Comparison of ENCODE assay signal across 33 cellular contexts in the genomic region with DNA sequence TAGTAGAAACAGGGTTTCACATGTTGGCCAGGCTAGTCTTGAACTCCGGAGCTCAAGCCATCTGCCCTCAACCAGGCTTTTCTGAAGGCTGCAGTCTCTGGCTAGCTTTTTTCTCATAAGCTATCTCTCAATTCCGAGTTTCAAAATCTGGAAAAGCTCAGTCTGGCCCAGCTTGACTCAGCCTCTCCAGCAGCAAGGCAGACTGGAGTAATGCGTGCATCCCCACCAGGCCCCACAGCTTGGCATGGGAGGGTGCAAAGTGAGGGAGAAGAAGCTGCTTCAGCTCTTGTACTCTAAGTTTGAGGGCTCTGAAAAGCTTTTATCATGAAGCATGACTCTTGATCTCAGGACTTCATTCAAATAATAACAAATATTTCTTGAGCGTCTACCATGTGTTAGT. TPM values are rescaled to one million over a fixed set of nuclear protein-coding genes. Genes with fewer than 3 reads are reported as not detected.
DNase-seq lines count a peak whose midpoint lies in the region; ATAC-seq and TF ChIP-seq lines count a peak whose summit lies in the region.
"Had no signal": no experiment of that assay in that cellular context is flagged by ENCODE, and none has a peak within 500 bp of the region (broad histone marks: within the 10 kb centered on the region; RNA-seq: fewer than 3 reads in every experiment).

No MANE protein-coding gene starts in this region.

- H3K4me1 Mint-ChIP-seq in T-helper 1 cell treated with Interleukin-12 subunit alpha and Interleukin-12 subunit beta and Interleukin-4 antibody, amounts not matched to agents 30 μg/mL and 1 μg/mL, for 36 hours (ENCODE audit: low read depth), result peaks cover 24% of the 10 kb centered on the region
- peaks cover 38 to 63% of the 10 kb centered on the region in 2 donors for H3K4me1 Mint-ChIP-seq in stimulated activated naive B cell treated with anti-CD40 and anti-IgM and Interleukin-4, amounts not matched to agents 10 μg/mL and 1 μg/mL and 100 μg/mL, for 72 hours

- intact Hi-C loops in ascending aorta (cut with DNase I), result loop anchor here (5.0 kb wide), 1 partner anchor 41 kb away; no protein-coding TSS in a partner anchor

- peaks cover 12% of the 10 kb centered on the region for H3K36me3 ChIP-seq in OCI-LY3 (replicated peaks; ENCODE audit: low read depth, low read length)
- H3K36me3 ChIP-seq in hepatocyte (replicated peaks; ENCODE audit: insufficient read depth, low read depth), result no peaks in the 10 kb centered on the region
- H3K36me3 ChIP-seq in ascending aorta, result peaks cover 0 to 6% of the 10 kb centered on the region in 2 donors
- H3K36me3 ChIP-seq: colonic mucosa had no signal

- DNase-seq in T-helper 1 cell (no peak), hepatocyte (ENCODE audit: low spot score) (peak; percentile 36), ascending aorta (ENCODE audit: low spot score in 2 of 2) (no peak)
- DNase-seq in stimulated activated naive B cell treated with anti-CD40 and anti-IgM and Interleukin-4, amounts not matched to agents 10 μg/mL and 1 μg/mL and 100 μg/mL, for 72 hours, result no peak
- no peak for DNase-seq in activated naive CD4-positive, alpha-beta T cell treated with anti-CD3 and anti-CD28 coated beads, Interleukin-2, amount 50 U/mL, for 16 hours
- DNase-seq: activated CD4-positive, alpha-beta T cell treated with anti-CD3 and anti-CD28 coated beads, Interleukin-2, amount 10 ng/mL, durations not matched to agents 24 days and 14 days; activated effector memory CD4-positive, alpha-beta T cell treated with Interleukin-2 at 50 U/mL for 16 hours; activated naive CD8-positive, alpha-beta T cell treated with anti-CD3 and anti-CD28 coated beads for 36 hours; CD4-positive, alpha-beta T cell; colonic mucosa; effector CD4-positive, alpha-beta T cell; H9; immature natural killer cell; Karpas-422; left colon; NCI-H1436; NCI-H2081 treated with DMSO at 0.1 percent for 48 hours; NCI-H2227 treated with DMSO at 0.1 percent for 48 hours; NCI-H526; NK-92 treated with Interleukin-12 subunit alpha and Interleukin-12 subunit beta, amount 100 ng/mL, for 24 hours; SHP77 treated with DMSO at 0.1 percent for 48 hours; sigmoid colon; stimulated activated CD4-positive, alpha-beta T cell treated with anti-CD3 and anti-CD28 coated beads, Interleukin-4, amount 100 ng/mL, for 24 hours; SW 1271; T1000 had no signal

- H3K79me2 ChIP-seq in OCI-LY3 (ENCODE audit: low read length) (peaks cover 77% of the 10 kb centered on the region), hepatocyte (peaks cover 37% of the 10 kb centered on the region)

- no peak overlapping the region for H3K9ac ChIP-seq in OCI-LY3 (ENCODE audit: low read length)

- H3K27ac ChIP-seq in OCI-LY3 (ENCODE audit: low read length), result peak overlapping the region; percentile 93
- no peak overlapping the region for H3K27ac ChIP-seq in hepatocyte
- H3K27ac ChIP-seq in ascending aorta, result no peak overlapping the region
- H3K27ac ChIP-seq: 22Rv1, colonic mucosa, sigmoid colon, VCaP had no signal

- no peaks in the 10 kb centered on the region for H3K9me3 Mint-ChIP-seq in T-helper 1 cell treated with Interleukin-12 subunit alpha and Interleukin-12 subunit beta and Interleukin-4 antibody, amounts not matched to agents 30 μg/mL and 1 μg/mL, for 36 hours
- H3K9me3 Mint-ChIP-seq in stimulated activated naive B cell treated with anti-CD40 and anti-IgM and Interleukin-4, amounts not matched to agents 10 μg/mL and 1 μg/mL and 100 μg/mL, for 72 hours, result no peaks in the 10 kb centered on the region
- H3K9me3 Mint-ChIP-seq: activated CD4-positive, alpha-beta T cell treated with anti-CD3 and anti-CD28 coated beads, Interleukin-2, amount 10 ng/mL, durations not matched to agents 24 days and 14 days; activated naive CD8-positive, alpha-beta T cell treated with anti-CD3 and anti-CD28 coated beads for 36 hours; CD4-positive, alpha-beta T cell; H9; immature natural killer cell; type B pancreatic cell had no signal

- no peaks in the 10 kb centered on the region for H3K9me2 ChIP-seq in hepatocyte (replicated peaks; ENCODE audit: insufficient read depth)

- peak overlapping the region; percentile 31 for H3K27ac Mint-ChIP-seq in T-helper 1 cell treated with Interleukin-12 subunit alpha and Interleukin-12 subunit beta and Interleukin-4 antibody, amounts not matched to agents 30 μg/mL and 1 μg/mL, for 36 hours
- H3K27ac Mint-ChIP-seq in stimulated activated naive B cell treated with anti-CD40 and anti-IgM and Interleukin-4, amounts not matched to agents 10 μg/mL and 1 μg/mL and 100 μg/mL, for 72 hours, result peak overlapping the region; percentile 97
- H3K27ac Mint-ChIP-seq: activated CD4-positive, alpha-beta T cell treated with anti-CD3 and anti-CD28 coated beads, Interleukin-2, amount 10 ng/mL, durations not matched to agents 24 days and 14 days; activated naive CD8-positive, alpha-beta T cell treated with anti-CD3 and anti-CD28 coated beads for 36 hours; CD4-positive, alpha-beta T cell; immature natural killer cell; progenitor cell of endocrine pancreas; type B pancreatic cell had no signal

- H3K36me3 Mint-ChIP-seq in T-helper 1 cell treated with Interleukin-12 subunit alpha and Interleukin-12 subunit beta and Interleukin-4 antibody, amounts not matched to agents 30 μg/mL and 1 μg/mL, for 36 hours (ENCODE audit: low read depth), result peaks cover 7% of the 10 kb centered on the region
- H3K36me3 Mint-ChIP-seq in stimulated activated naive B cell treated with anti-CD40 and anti-IgM and Interleukin-4, amounts not matched to agents 10 μg/mL and 1 μg/mL and 100 μg/mL, for 72 hours, result peaks cover 19 to 29% of the 10 kb centered on the region in 2 donors

- H3K4me1 ChIP-seq in OCI-LY3 (ENCODE audit: low read length) (peaks cover 60% of the 10 kb centered on the region), hepatocyte (ENCODE audit: insufficient read depth) (no peaks in the 10 kb centered on the region), ascending aorta (peaks cover 0 to 3% of the 10 kb centered on the region in 2 donors)
- H3K4me1 ChIP-seq: colonic mucosa had no signal

- H3K4me3 ChIP-seq in OCI-LY3 (ENCODE audit: low read length), result 0 out of 2 replicates have a peak overlapping the region, but pooled peaks have one; percentile 2
- no peak overlapping the region for H3K4me3 ChIP-seq in hepatocyte
- no peak overlapping the region for H3K4me3 ChIP-seq in ascending aorta
- H3K4me3 ChIP-seq: colonic mucosa, sigmoid colon had no signal

- H3K4me2 ChIP-seq in OCI-LY3 (ENCODE audit: low read length), result peak overlapping the region; percentile 46
- no peak overlapping the region for H3K4me2 ChIP-seq in hepatocyte

- H4K20me1 ChIP-seq in OCI-LY3 (ENCODE audit: insufficient read depth, low read length) (peaks cover 6% of the 10 kb centered on the region), hepatocyte (ENCODE audit: insufficient read depth, poor library complexity, severe bottlenecking) (no peaks in the 10 kb centered on the region)

- H3K4me3 Mint-ChIP-seq in T-helper 1 cell treated with Interleukin-12 subunit alpha and Interleukin-12 subunit beta and Interleukin-4 antibody, amounts not matched to agents 30 μg/mL and 1 μg/mL, for 36 hours, result no peak overlapping the region
- peak overlapping the region in 1 of 2 donors; percentile 28 for H3K4me3 Mint-ChIP-seq in stimulated activated naive B cell treated with anti-CD40 and anti-IgM and Interleukin-4, amounts not matched to agents 10 μg/mL and 1 μg/mL and 100 μg/mL, for 72 hours
- H3K4me3 Mint-ChIP-seq: activated CD4-positive, alpha-beta T cell treated with anti-CD3 and anti-CD28 coated beads, Interleukin-2, amount 10 ng/mL, durations not matched to agents 24 days and 14 days; activated naive CD8-positive, alpha-beta T cell treated with anti-CD3 and anti-CD28 coated beads for 36 hours; CD4-positive, alpha-beta T cell; H9; immature natural killer cell; type B pancreatic cell had no signal

- H2AFZ ChIP-seq in OCI-LY3 (ENCODE audit: low read depth, low read length), result no peak overlapping the region
- no peak overlapping the region for H2AFZ ChIP-seq in hepatocyte

- H3K27me3 Mint-ChIP-seq in T-helper 1 cell treated with Interleukin-12 subunit alpha and Interleukin-12 subunit beta and Interleukin-4 antibody, amounts not matched to agents 30 μg/mL and 1 μg/mL, for 36 hours (ENCODE audit: low read depth), result no peaks in the 10 kb centered on the region
- no peaks in the 10 kb centered on the region for H3K27me3 Mint-ChIP-seq in stimulated activated naive B cell treated with anti-CD40 and anti-IgM and Interleukin-4, amounts not matched to agents 10 μg/mL and 1 μg/mL and 100 μg/mL, for 72 hours
- H3K27me3 Mint-ChIP-seq: activated CD4-positive, alpha-beta T cell treated with anti-CD3 and anti-CD28 coated beads, Interleukin-2, amount 10 ng/mL, durations not matched to agents 24 days and 14 days; activated naive CD8-positive, alpha-beta T cell treated with anti-CD3 and anti-CD28 coated beads for 36 hours; CD4-positive, alpha-beta T cell; progenitor cell of endocrine pancreas; type B pancreatic cell had no signal

- no peaks in the 10 kb centered on the region for H3K9me3 ChIP-seq in OCI-LY3 (ENCODE audit: insufficient read depth, low read length)
- H3K9me3 ChIP-seq in hepatocyte (ENCODE audit: low read depth), result no peaks in the 10 kb centered on the region
- H3K9me3 ChIP-seq in ascending aorta, result no peaks in the 10 kb centered on the region
- H3K9me3 ChIP-seq: colonic mucosa, sigmoid colon had no signal

- no peak for TF ChIP-seq CTCF in OCI-LY3 (IDR thresholded peaks at IDR 0.05; ENCODE audit: low read depth, low read length)
- TF ChIP-seq CTCF in hepatocyte (IDR thresholded peaks at IDR 0.05; ENCODE audit: poor library complexity), result no peak
- TF ChIP-seq CTCF in ascending aorta (IDR thresholded peaks at IDR 0.05), result no peak

- 86% methylated on average over 4 of the region's 4 CpGs for WGBS in hepatocyte (ENCODE audit: low lambda C conversion rate, missing lambda C conversion rate)

- H3K27me3 ChIP-seq in OCI-LY3 (ENCODE audit: low read depth, low read length) (no peaks in the 10 kb centered on the region), hepatocyte (no peaks in the 10 kb centered on the region), ascending aorta (no peaks in the 10 kb centered on the region)
- H3K27me3 ChIP-seq: colonic mucosa, sigmoid colon had no signal

- no peak for ATAC-seq in stimulated activated naive B cell treated with anti-CD40 and anti-IgM and Interleukin-4, amounts not matched to agents 10 μg/mL and 1 μg/mL and 100 μg/mL, for 72 hours (replicated peaks)
- no peak for ATAC-seq in HG03354 (IDR thresholded peaks at IDR 0.05; ENCODE audit: poor library complexity, severe bottlenecking, unreplicated experiment)
- ATAC-seq: left colon, Panc1 had no signal

RNA-seq across cellular contexts. Expression of gene DHTKD1, which starts 4.8 kb away (rescaled TPM):
- total RNA-seq in hepatocyte (17.5 and 22.8 TPM in 2 replicates), ascending aorta (12.6 TPM)
- 11.7 and 23.8 TPM in 2 replicates for polyA plus RNA-seq in hepatocyte

RNA-seq across cellular contexts. Expression of gene UPF2, which starts 30.9 kb away (rescaled TPM):
- total RNA-seq in hepatocyte (14.5 and 15.1 TPM in 2 replicates), ascending aorta (7.9 TPM)
- polyA plus RNA-seq in hepatocyte, result 12.3 and 12.9 TPM in 2 replicates

RNA-seq across cellular contexts. Expression of gene SEC61A2, which starts 56.0 kb away (rescaled TPM):
- 11.1 and 13.7 TPM in 2 replicates for total RNA-seq in hepatocyte
- 9.2 and 12.2 TPM in 2 replicates for polyA plus RNA-seq in hepatocyte
- 1.9 TPM for total RNA-seq in ascending aorta
